ENCODE assay signal across 8 cellular contexts in the genomic region with DNA sequence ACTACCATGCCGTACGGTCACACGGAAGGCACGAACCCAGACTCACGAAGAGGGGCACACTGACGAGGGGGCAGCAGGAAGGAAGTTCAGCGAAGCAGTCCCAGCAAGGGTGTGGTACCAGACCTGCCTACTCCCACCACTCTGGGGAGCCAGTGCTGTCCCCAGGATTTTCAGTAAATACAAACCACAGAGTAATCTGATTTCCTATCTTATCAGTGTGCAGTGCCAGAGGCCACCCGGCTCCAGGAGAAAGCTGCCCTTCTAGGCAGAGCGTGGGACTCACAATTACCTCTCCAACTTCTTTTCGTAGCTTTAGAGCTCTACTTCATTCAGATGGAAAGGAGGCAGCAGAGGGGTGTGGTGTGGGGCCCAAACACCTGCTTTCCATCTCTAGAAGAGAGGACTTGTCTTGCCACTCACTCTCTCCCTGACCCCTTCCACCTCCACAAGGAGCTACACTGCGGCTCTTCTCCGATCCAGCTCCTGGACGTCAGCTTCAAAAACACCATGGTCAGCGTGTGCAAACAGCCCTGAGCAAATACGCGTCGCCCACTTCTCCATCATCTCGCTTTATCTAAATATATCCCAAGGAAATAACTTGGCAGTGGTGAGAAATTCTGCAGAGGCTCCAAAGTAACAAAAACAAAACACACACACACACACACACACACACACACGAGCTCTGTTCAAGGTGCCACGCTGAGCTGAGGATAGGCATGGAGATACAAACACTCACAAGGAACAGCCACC.
DNase-seq lines count a peak whose midpoint lies in the region; ATAC-seq and TF ChIP-seq lines count a peak whose summit lies in the region.

No MANE protein-coding gene starts in this region.

- peak overlapping the region; percentile 56 for H3K27ac Mint-ChIP-seq in activated CD4-positive, alpha-beta T cell treated with anti-CD3 and anti-CD28 coated beads for 36 hours
- H3K27ac Mint-ChIP-seq in brain, result peak overlapping the region; percentile 56 to 85 (median 75)

- H3K4me3 Mint-ChIP-seq in activated CD4-positive, alpha-beta T cell treated with anti-CD3 and anti-CD28 coated beads for 36 hours, result no peak overlapping the region
- H3K4me3 Mint-ChIP-seq in brain, result peak overlapping the region in 3 of 5 experiments; percentile 13 to 47 (median 23)

- no peak for TF ChIP-seq CTCF in brain (conservative IDR thresholded peaks at IDR 0.05)
- no peak for TF ChIP-seq CTCF in tibial nerve (IDR thresholded peaks at IDR 0.05)

- H3K9me3 Mint-ChIP-seq in activated CD4-positive, alpha-beta T cell treated with anti-CD3 and anti-CD28 coated beads for 36 hours (ENCODE audit: low read depth), result no peaks in the 10 kb centered on the region
- H3K9me3 Mint-ChIP-seq in brain, result peaks cover 0 to 3% (median 0%) of the 10 kb centered on the region in 5 experiments

- no peak for DNase-seq in activated CD4-positive, alpha-beta T cell treated with anti-CD3 and anti-CD28 coated beads for 36 hours
- DNase-seq in activated CD4-positive, alpha-beta T cell treated with anti-CD3 and anti-CD28 coated beads, Interleukin-2, amount 50 U/mL, for 1 hour, result no peak
- DNase-seq in tibial nerve (ENCODE audit: low spot score in 2 of 2) (no peak), HK-2 (ENCODE audit: unreplicated experiment) (no peak), HEK293T (ENCODE audit: extremely low spot score) (no peak)

- no peaks in the 10 kb centered on the region for H3K27me3 ChIP-seq in tibial nerve

- no peaks in the 10 kb centered on the region for H3K27me3 Mint-ChIP-seq in activated CD4-positive, alpha-beta T cell treated with anti-CD3 and anti-CD28 coated beads for 36 hours
- H3K27me3 Mint-ChIP-seq in brain, result peaks cover 7% of the 10 kb centered on the region

- H3K27ac ChIP-seq in mesodermal cell (ENCODE audit: low read depth, low read length, severe bottlenecking), result peak overlapping the region; percentile 16
- H3K27ac ChIP-seq in tibial nerve, result peak overlapping the region; percentile 37 to 84 (median 72)

- H3K36me3 ChIP-seq in mesodermal cell (ENCODE audit: control insufficient read depth, insufficient read depth, low read length) (peaks cover 17% of the 10 kb centered on the region), tibial nerve (no peaks in the 10 kb centered on the region)

- H3K4me1 Mint-ChIP-seq in activated CD4-positive, alpha-beta T cell treated with anti-CD3 and anti-CD28 coated beads for 36 hours, result peaks cover 76% of the 10 kb centered on the region
- peaks cover 98% of the 10 kb centered on the region for H3K4me1 Mint-ChIP-seq in brain

- POLR2A ChIA-PET in activated CD4-positive, alpha-beta T cell treated with anti-CD3 and anti-CD28 coated beads for 36 hours (lab: Charles Lee), result interaction anchor here (0.6 kb wide), 1 partner anchor 120 kb away, joined by 3 read pairs; no protein-coding TSS in a partner anchor
- POLR2A ChIA-PET in HEK293T (lab: Yijun Ruan, JAX), result interaction anchor here (1.3 kb wide), 1 partner anchor 25 kb away, joined by 3 read pairs; no protein-coding TSS in a partner anchor

- no peak for TF ChIP-seq EP300 in tibial nerve (IDR thresholded peaks at IDR 0.05)

- CTCF ChIA-PET in activated CD4-positive, alpha-beta T cell treated with anti-CD3 and anti-CD28 coated beads for 36 hours (lab: Charles Lee), result interaction anchor here (0.6 kb wide), 1 partner anchor 22 kb away, joined by 3 read pairs; no protein-coding TSS in a partner anchor
- CTCF ChIA-PET in HEK293T (lab: Yijun Ruan, JAX), result interaction anchor here (0.6 to 1.5 kb wide), 2 partner anchors 13 to 227 kb away, joined by 3 read pairs; no protein-coding TSS in a partner anchor

- no peaks in the 10 kb centered on the region for H3K36me3 Mint-ChIP-seq in activated CD4-positive, alpha-beta T cell treated with anti-CD3 and anti-CD28 coated beads for 36 hours (ENCODE audit: low read depth)
- H3K36me3 Mint-ChIP-seq in brain, result no peaks in the 10 kb centered on the region

- intact Hi-C loops in activated CD4-positive, alpha-beta T cell treated with anti-CD3 and anti-CD28 coated beads for 36 hours (cut with DNase I, micrococcal nuclease), result no loop called here

- peak; percentile 12 for ATAC-seq in activated CD4-positive, alpha-beta T cell treated with anti-CD3 and anti-CD28 coated beads for 36 hours
- ATAC-seq in HG03442 (IDR thresholded peaks at IDR 0.05; ENCODE audit: unreplicated experiment), result no peak

- H3K9me3 ChIP-seq in mesodermal cell (ENCODE audit: control insufficient read depth, low read length), result no peaks in the 10 kb centered on the region
- H3K9me3 ChIP-seq in tibial nerve, result no peaks in the 10 kb centered on the region

- peaks cover 42% of the 10 kb centered on the region for H3K4me1 ChIP-seq in mesodermal cell (ENCODE audit: control insufficient read depth, insufficient read depth, low read length, poor library complexity, severe bottlenecking)
- H3K4me1 ChIP-seq in tibial nerve, result peaks cover 0 to 93% (median 45%) of the 10 kb centered on the region in 4 donors

- H3K4me3 ChIP-seq in mesodermal cell (ENCODE audit: extremely low read depth, insufficient read depth, low read length, poor library complexity, severe bottlenecking) (no peak overlapping the region), tibial nerve (no peak overlapping the region)

- WGBS in mesodermal cell (ENCODE audit: insufficient coverage in 2 of 2), 2 experiments, result 97 to 99% methylated on average over 10 to 11 of the region's 20 CpGs
- 46 to 51% methylated on average over 20 of the region's 20 CpGs for WGBS in tibial nerve, 2 donors

- no peak for TF ChIP-seq POLR2A in tibial nerve (IDR thresholded peaks at IDR 0.05)

TF ChIP-seq in HEK293T, 16 proteins besides CTCF, POLR2A, EP300 and RAD21:
- TF ChIP-seq, protein P1, sequence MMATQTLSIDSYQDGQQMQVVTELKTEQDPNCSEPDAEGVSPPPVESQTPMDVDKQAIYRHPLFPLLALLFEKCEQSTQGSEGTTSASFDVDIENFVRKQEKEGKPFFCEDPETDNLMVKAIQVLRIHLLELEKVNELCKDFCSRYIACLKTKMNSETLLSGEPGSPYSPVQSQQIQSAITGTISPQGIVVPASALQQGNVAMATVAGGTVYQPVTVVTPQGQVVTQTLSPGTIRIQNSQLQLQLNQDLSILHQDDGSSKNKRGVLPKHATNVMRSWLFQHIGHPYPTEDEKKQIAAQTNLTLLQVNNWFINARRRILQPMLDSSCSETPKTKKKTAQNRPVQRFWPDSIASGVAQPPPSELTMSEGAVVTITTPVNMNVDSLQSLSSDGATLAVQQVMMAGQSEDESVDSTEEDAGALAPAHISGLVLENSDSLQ (IDR thresholded peaks at IDR 0.05), result no peak
- TF ChIP-seq L3MBTL2 (conservative IDR thresholded peaks at IDR 0.05) (no peak), BHLHE40 (IDR thresholded peaks at IDR 0.05; ENCODE audit: borderline replicate concordance) (no peak), ARNT (IDR thresholded peaks at IDR 0.05) (no peak), LEF1 (IDR thresholded peaks at IDR 0.05; ENCODE audit: borderline replicate concordance) (no peak), FOXM1 (IDR thresholded peaks at IDR 0.05; ENCODE audit: borderline replicate concordance) (no peak), TARDBP (IDR thresholded peaks at IDR 0.05) (no peak), ZNF384 (IDR thresholded peaks at IDR 0.05) (no peak), NFRKB (IDR thresholded peaks at IDR 0.05) (no peak), SP1 (IDR thresholded peaks at IDR 0.05) (no peak), SUZ12 (IDR thresholded peaks at IDR 0.05) (no peak), FOXA1 (IDR thresholded peaks at IDR 0.05) (no peak), CTBP1 (IDR thresholded peaks at IDR 0.05; ENCODE audit: borderline replicate concordance) (no peak), FOXK2 (IDR thresholded peaks at IDR 0.05) (no peak), HDGF (IDR thresholded peaks at IDR 0.05; ENCODE audit: borderline replicate concordance) (no peak), ELF4 (IDR thresholded peaks at IDR 0.05) (no peak)
